17 cellular contexts compared by ENCODE assay signal in the genomic region with DNA sequence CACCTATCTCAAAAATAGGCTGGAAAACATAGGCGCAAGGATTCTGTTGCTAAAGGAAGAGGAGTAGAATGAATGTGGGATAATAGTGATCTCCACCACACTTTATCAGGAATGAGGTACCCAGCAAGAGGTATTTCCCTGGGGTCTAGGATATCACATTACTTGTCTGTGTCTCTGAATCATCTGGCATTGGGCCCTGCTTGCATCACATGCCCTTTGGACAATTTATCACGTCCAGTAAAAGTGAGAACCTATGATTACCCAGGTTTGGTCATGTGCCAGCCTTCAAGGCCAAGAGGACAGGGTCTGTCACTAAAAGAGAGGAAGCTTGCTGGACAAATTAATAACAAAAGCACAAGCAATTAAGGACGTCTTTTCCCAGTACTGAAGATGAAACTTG. TPM values are rescaled to one million over a fixed set of nuclear protein-coding genes. Genes with fewer than 3 reads are reported as not detected.
DNase-seq lines count a peak whose midpoint lies in the region; ATAC-seq and TF ChIP-seq lines count a peak whose summit lies in the region.
"Had no signal": no experiment of that assay in that cellular context is flagged by ENCODE, and none has a peak within 500 bp of the region (broad histone marks: within the 10 kb centered on the region; RNA-seq: fewer than 3 reads in every experiment).

No MANE protein-coding gene starts in this region.

- no peak for TF ChIP-seq RAD21 in HCT116 (IDR thresholded peaks at IDR 0.05; ENCODE audit: low read depth)

- H3K9ac ChIP-seq in HCT116 (ENCODE audit: low read length) (no peak overlapping the region), colonic mucosa (ENCODE audit: low read depth in 2 of 2, low read length in 2 of 2) (no peak overlapping the region)

- intact Hi-C loops in HCT116 (cut with micrococcal nuclease) (loop anchor here (10.0 kb wide), 2 partner anchors 230 to 530 kb away; no protein-coding TSS in a partner anchor), colonic mucosa (cut with DNase I) (no loop called here), mucosa of descending colon (cut with DNase I, micrococcal nuclease) (no loop called here)

- H3K36me3 ChIP-seq in HCT116 (ENCODE audit: control insufficient read depth in 1 of 2, insufficient read depth in 2 of 2, low read length in 2 of 2) (no peaks in the 10 kb centered on the region), colonic mucosa (no peaks in the 10 kb centered on the region), mucosa of descending colon (ENCODE audit: low read depth) (no peaks in the 10 kb centered on the region)
- H3K36me3 ChIP-seq: cardiac muscle cell, thoracic aorta had no signal

- H3K27me3 ChIP-seq in HCT116 (ENCODE audit: insufficient read depth, low read length): no peaks in the 10 kb centered on the region
- H3K27me3 ChIP-seq in colonic mucosa: no peaks in the 10 kb centered on the region
- H3K27me3 ChIP-seq: cardiac muscle cell had no signal

- BruUV-seq in HCT116 (replicated peaks; lab: Mats Ljungman, UMichigan): no TSS peak

- no peaks in the 10 kb centered on the region for H4K20me1 ChIP-seq in HCT116 (ENCODE audit: insufficient read depth)

- H3K4me1 ChIP-seq in HCT116 (ENCODE audit: control insufficient read depth in 1 of 2, insufficient read depth in 2 of 2, low read length in 2 of 2) (peaks cover 5 to 10% of the 10 kb centered on the region in 2 experiments; a peak in 3 of 4 replicates), colonic mucosa (no peaks in the 10 kb centered on the region), mucosa of descending colon (ENCODE audit: low read depth) (no peaks in the 10 kb centered on the region)

- H3K4me2 ChIP-seq in HCT116 (ENCODE audit: low read length): no peak overlapping the region

- no peak overlapping the region for H3K27ac ChIP-seq in HCT116 (ENCODE audit: low read depth, low read length)
- no peak overlapping the region for H3K27ac ChIP-seq in colonic mucosa
- H3K27ac ChIP-seq: cardiac muscle cell, thoracic aorta had no signal

- H3K79me2 ChIP-seq in HCT116 (ENCODE audit: insufficient read depth, low read length): no peaks in the 10 kb centered on the region

- POLR2A ChIA-PET in HCT116 (lab: Charles Lee): interaction anchor here (1.1 kb wide), 1 partner anchor 11 kb away, joined by 3 read pairs; the partner anchor contains the start of gene TRAPPC8

- TF ChIP-seq CTCF in HCT116 (IDR thresholded peaks at IDR 0.05 in 2 of 3, conservative IDR thresholded peaks at IDR 0.05 in 1 of 3; ENCODE audit: borderline replicate concordance in 1 of 3, insufficient read depth in 1 of 3, low read depth in 2 of 3, low read length in 2 of 3) (no peak), colonic mucosa (IDR thresholded peaks at IDR 0.05) (no peak), mucosa of descending colon (IDR thresholded peaks at IDR 0.05) (no peak)

- DNase-seq in HCT116 (ENCODE audit: low read depth, low spot score) (no peak), NCI-H460 (ENCODE audit: extremely low read depth, low read depth) (peak; percentile 8), colonic mucosa (peak; percentile 36), mucosa of descending colon (peak in 1 of 3 donors; percentile 36), NCI-H82 treated with DMSO at 0.1 percent for 48 hours (lab: John Stamatoyannopoulos, UW; ENCODE audit: unreplicated experiment) (no peak), AG08396 (ENCODE audit: low spot score) (no peak)
- DNase-seq: activated CD4-positive, alpha-beta memory T cell treated with anti-CD3 and anti-CD28 coated beads for 36 hours; activated effector memory CD4-positive, alpha-beta T cell treated with anti-CD3 and anti-CD28 coated beads, Interleukin-2, amount 50 U/mL, for 16 hours; CD4-positive, alpha-beta memory T cell; hypothalamus; NCI-H345; occipital lobe had no signal

- no peaks in the 10 kb centered on the region for H3K9me2 ChIP-seq in HCT116 (ENCODE audit: insufficient read depth)

- no peak for TF ChIP-seq POLR2A in HCT116 (IDR thresholded peaks at IDR 0.05; ENCODE audit: borderline replicate concordance, extremely low read depth, insufficient read depth, insufficient read length)

- H3K9me3 ChIP-seq in HCT116 (ENCODE audit: control insufficient read depth in 1 of 2, insufficient read depth in 1 of 2, low read depth in 1 of 2, low read length in 2 of 2) (no peaks in the 10 kb centered on the region), colonic mucosa (no peaks in the 10 kb centered on the region), mucosa of descending colon (no peaks in the 10 kb centered on the region)
- H3K9me3 ChIP-seq: thoracic aorta had no signal

- H3K4me3 ChIP-seq in HCT116 (replicated peaks in 1 of 2; ENCODE audit: low read depth in 1 of 2, low read length in 2 of 2) (no peak overlapping the region), colonic mucosa (no peak overlapping the region), mucosa of descending colon (no peak overlapping the region)
- H3K4me3 ChIP-seq: cardiac muscle cell, lung, thoracic aorta had no signal

- no peak for ATAC-seq in HCT116
- ATAC-seq in mucosa of descending colon: peak; percentile 79
- no peak for ATAC-seq in HG03378 (IDR thresholded peaks at IDR 0.05; ENCODE audit: unreplicated experiment)
- no peak for ATAC-seq in HG02885 (IDR thresholded peaks at IDR 0.05; ENCODE audit: poor library complexity, unreplicated experiment)

- RAD21 ChIA-PET in HCT116 (lab: Charles Lee; ENCODE audit: low non-redundant PET in 1 of 2, low total read pairs in 2 of 2, uncharacterized antibody in 2 of 2, unreplicated experiment in 2 of 2): no interaction called here

- no peak overlapping the region for H2AFZ ChIP-seq in HCT116 (ENCODE audit: low read depth, low read length, poor library complexity, severe bottlenecking)

- CTCF ChIA-PET in HCT116 (lab: Charles Lee): no interaction called here

TF ChIP-seq in HCT116, 20 proteins besides CTCF, POLR2A, EP300 and RAD21:
- TF ChIP-seq POLR2AphosphoS5 (IDR thresholded peaks at IDR 0.05; ENCODE audit: low read depth, low read length) (no peak), EGR1 (IDR thresholded peaks at IDR 0.05; ENCODE audit: low read depth) (no peak), CEBPB (IDR thresholded peaks at IDR 0.05; ENCODE audit: low read depth) (0 out of 2 replicates have a peak, but pooled peaks have one; percentile 27), ZNF274 (IDR thresholded peaks at IDR 0.05; ENCODE audit: low read depth, low read length) (no peak), ZFX (IDR thresholded peaks at IDR 0.05) (no peak), EZH2phosphoT487 (IDR thresholded peaks at IDR 0.05; ENCODE audit: borderline replicate concordance) (no peak)
- TF ChIP-seq, protein P1, sequence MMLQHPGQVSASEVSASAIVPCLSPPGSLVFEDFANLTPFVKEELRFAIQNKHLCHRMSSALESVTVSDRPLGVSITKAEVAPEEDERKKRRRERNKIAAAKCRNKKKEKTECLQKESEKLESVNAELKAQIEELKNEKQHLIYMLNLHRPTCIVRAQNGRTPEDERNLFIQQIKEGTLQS (IDR thresholded peaks at IDR 0.05): no peak
- TF ChIP-seq, protein P2, sequence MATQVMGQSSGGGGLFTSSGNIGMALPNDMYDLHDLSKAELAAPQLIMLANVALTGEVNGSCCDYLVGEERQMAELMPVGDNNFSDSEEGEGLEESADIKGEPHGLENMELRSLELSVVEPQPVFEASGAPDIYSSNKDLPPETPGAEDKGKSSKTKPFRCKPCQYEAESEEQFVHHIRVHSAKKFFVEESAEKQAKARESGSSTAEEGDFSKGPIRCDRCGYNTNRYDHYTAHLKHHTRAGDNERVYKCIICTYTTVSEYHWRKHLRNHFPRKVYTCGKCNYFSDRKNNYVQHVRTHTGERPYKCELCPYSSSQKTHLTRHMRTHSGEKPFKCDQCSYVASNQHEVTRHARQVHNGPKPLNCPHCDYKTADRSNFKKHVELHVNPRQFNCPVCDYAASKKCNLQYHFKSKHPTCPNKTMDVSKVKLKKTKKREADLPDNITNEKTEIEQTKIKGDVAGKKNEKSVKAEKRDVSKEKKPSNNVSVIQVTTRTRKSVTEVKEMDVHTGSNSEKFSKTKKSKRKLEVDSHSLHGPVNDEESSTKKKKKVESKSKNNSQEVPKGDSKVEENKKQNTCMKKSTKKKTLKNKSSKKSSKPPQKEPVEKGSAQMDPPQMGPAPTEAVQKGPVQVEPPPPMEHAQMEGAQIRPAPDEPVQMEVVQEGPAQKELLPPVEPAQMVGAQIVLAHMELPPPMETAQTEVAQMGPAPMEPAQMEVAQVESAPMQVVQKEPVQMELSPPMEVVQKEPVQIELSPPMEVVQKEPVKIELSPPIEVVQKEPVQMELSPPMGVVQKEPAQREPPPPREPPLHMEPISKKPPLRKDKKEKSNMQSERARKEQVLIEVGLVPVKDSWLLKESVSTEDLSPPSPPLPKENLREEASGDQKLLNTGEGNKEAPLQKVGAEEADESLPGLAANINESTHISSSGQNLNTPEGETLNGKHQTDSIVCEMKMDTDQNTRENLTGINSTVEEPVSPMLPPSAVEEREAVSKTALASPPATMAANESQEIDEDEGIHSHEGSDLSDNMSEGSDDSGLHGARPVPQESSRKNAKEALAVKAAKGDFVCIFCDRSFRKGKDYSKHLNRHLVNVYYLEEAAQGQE (IDR thresholded peaks at IDR 0.05; ENCODE audit: low read depth): no peak
TF ChIP-seq in HCT116: peak in this region for 1.

RNA-seq across cellular contexts. Expression of gene TRAPPC8, which starts 11.4 kb away (rescaled TPM):
- total RNA-seq in HCT116 (2021; ENCODE audit: unreplicated experiment) (30.4 TPM), colonic mucosa (10 to 100 TPM; 43.1 to 49.2 TPM), mucosa of descending colon (10 to 100 TPM; 42.6 to 51.4 (median 51.2) TPM)
- polyA plus RNA-seq in HCT116 (2012): 8.3 and 13.0 TPM in 2 replicates
- total RNA-seq in NCI-H460 (2014; rRNA removed; shearing (Covaris generic)): 28.6 and 33.6 TPM in 2 replicates
- 14.2 and 21.3 TPM in 2 replicates for polyA plus RNA-seq in NCI-H460 (2014; cell fraction: nucleus; rRNA removed)

Comparison
In these comparisons a context has a peak if more than half of its experiments do, and no peak if none do; other contexts are left out.
1. DNase-seq: peak in NCI-H460 (single experiment) and colonic mucosa (single experiment); none in HCT116 (single experiment), NCI-H82 treated with DMSO at 0.1 percent for 48 hours (single experiment) and AG08396 (single experiment).